8 cellular contexts compared by ENCODE assay signal in genomic region chr2:85538507-85539360, GRCh38. TPM values are rescaled to one million over a fixed set of nuclear protein-coding genes. Genes with fewer than 3 reads are reported as not detected.
A peak's percentile ranks its signal among the peaks of the same experiment; 100 is the strongest.
DNase-seq lines count a peak whose midpoint lies in the region; ATAC-seq, FAIRE-seq and TF ChIP-seq lines count a peak whose summit lies in the region.

TSS of gene MAT2A (plus strand) at chr2:85539168. CDS start at chr2:85539288, 120 bp downstream.

- peak within 1 kb of the TSS; percentile 99 for H2BK12ac ChIP-seq in H1 (ENCODE audit: low read depth, low read length)

- peak; percentile 53 for ATAC-seq in GM21367 (IDR thresholded peaks at IDR 0.05; ENCODE audit: unreplicated experiment)

- no peaks in the 10 kb centered on the region for H3K9me3 ChIP-seq in Caco-2
- no peaks in the 10 kb centered on the region for H3K9me3 ChIP-seq in H1 (ENCODE audit: insufficient read depth in 2 of 2, low read depth in 1 of 2, low read length in 1 of 2)
- H3K9me3 ChIP-seq in mesodermal cell (ENCODE audit: control insufficient read depth, low read length) = no peaks in the 10 kb centered on the region

- H3K27me3 ChIP-seq in Caco-2 (replicated peaks; ENCODE audit: control insufficient read depth, insufficient read depth, low read length) = no peaks in the 10 kb centered on the region
- H3K27me3 ChIP-seq in H1 (replicated peaks in 1 of 4; ENCODE audit: control insufficient read depth in 3 of 4, extremely low read depth in 1 of 4, insufficient read depth in 3 of 4, low read length in 3 of 4) = no peaks in the 10 kb centered on the region

- H3K14ac ChIP-seq in H1 (ENCODE audit: insufficient read length) = no peak within 1 kb of the TSS

- no peak within 1 kb of the TSS for H2AFZ ChIP-seq in H1 (ENCODE audit: low read length)

- H3K4me1 ChIP-seq in Caco-2 = peaks cover 6% of the 10 kb centered on the region
- peaks cover 2 to 7% (median 5%) of the 10 kb centered on the region in 4 experiments; a peak in 4 of 7 replicates for H3K4me1 ChIP-seq in H1 (replicated peaks in 1 of 4; ENCODE audit: control insufficient read depth in 3 of 4, insufficient read depth in 4 of 4, low read length in 3 of 4)
- H3K4me1 ChIP-seq in mesodermal cell (ENCODE audit: control insufficient read depth, insufficient read depth, low read length, poor library complexity, severe bottlenecking) = peaks cover 19% of the 10 kb centered on the region

- peak within 1 kb of the TSS; percentile 97 to 100 (median 100) for H3K9ac ChIP-seq in H1 (replicated peaks in 1 of 4; ENCODE audit: extremely low read depth in 1 of 4, low read depth in 3 of 4, low read length in 3 of 4)

- WGBS in H1 (ENCODE audit: extremely low coverage in 1 of 2, insufficient coverage in 1 of 2, insufficient read length in 1 of 2, insufficient replicate concordance in 2 of 2, low coverage in 1 of 2, low lambda C conversion rate in 2 of 2, missing lambda C conversion rate in 1 of 2), 2 experiments = 1% methylated on average over 92 of the region's 92 CpGs; no CpG with 5 or more reads in 1 of the 2 experiments
- 0% methylated on average over 60 to 85 of the region's 92 CpGs for WGBS in mesodermal cell (ENCODE audit: insufficient coverage in 2 of 2), 2 experiments

- peak within 1 kb of the TSS; percentile 100 for H3K4ac ChIP-seq in H1 (replicated peaks; ENCODE audit: insufficient read length, low read depth, low read length)

- intact Hi-C loops in Caco-2 (cut with micrococcal nuclease; ENCODE audit: unreplicated experiment) = loop anchor here (1.0 to 5.0 kb wide), 5 partner anchors 23 to 211 kb away; partner anchors contain the start of genes ELMOD3, GGCX, RETSAT and TGOLN2

- peak within 1 kb of the TSS; percentile 77 to 85 for H3K4me2 ChIP-seq in H1 (ENCODE audit: insufficient read depth in 1 of 2, low read depth in 2 of 2, low read length in 2 of 2)

- H3K4me3 ChIP-seq in Caco-2 (ENCODE audit: low read depth, low read length) (peak within 1 kb of the TSS; percentile 98), H1 (ENCODE audit: extremely low read depth in 1 of 4, insufficient read depth in 2 of 4, low read depth in 3 of 4, low read length in 4 of 4) (peak within 1 kb of the TSS; percentile 87 to 100 (median 98)), mesodermal cell (ENCODE audit: extremely low read depth, insufficient read depth, low read length, poor library complexity, severe bottlenecking) (peak within 1 kb of the TSS; percentile 86)

- H3K36me3 ChIP-seq in Caco-2 (ENCODE audit: control insufficient read depth, insufficient read depth, low read length) (peaks cover 2% of the 10 kb centered on the region; the same call in 1 of the 2 replicates), H1 (ENCODE audit: control insufficient read depth in 2 of 4, insufficient read depth in 4 of 4, low read length in 3 of 4) (peaks cover 27 to 40% (median 29%) of the 10 kb centered on the region in 4 experiments), mesodermal cell (ENCODE audit: control insufficient read depth, insufficient read depth, low read length) (peaks cover 39% of the 10 kb centered on the region)

- H3K27ac ChIP-seq in H1 (ENCODE audit: low read depth, low read length) = peak within 1 kb of the TSS; percentile 100
- peak within 1 kb of the TSS; percentile 98 for H3K27ac ChIP-seq in mesodermal cell (ENCODE audit: low read depth, low read length, severe bottlenecking)

- H4K5ac ChIP-seq in H1 (ENCODE audit: insufficient read length, low read depth, low read length) = peak within 1 kb of the TSS; percentile 100

- FAIRE-seq in HTR-8/SVneo (lab: Jason Lieb, UNC) (peak; percentile 86), H1 (lab: Jason Lieb, UNC) (no peak)

- peaks cover 24 to 28% of the 10 kb centered on the region in 2 experiments for H4K20me1 ChIP-seq in H1 (replicated peaks in 1 of 2; ENCODE audit: control insufficient read depth in 1 of 2, insufficient read depth in 2 of 2, low read length in 2 of 2)

- H3K4me1 Mint-ChIP-seq in Caco-2 (ENCODE audit: low read depth, unreplicated experiment) = peaks cover 34% of the 10 kb centered on the region

- peak within 1 kb of the TSS; percentile 100 for H4K91ac ChIP-seq in H1 (replicated peaks; ENCODE audit: insufficient read length, low read length)

- no peaks in the 10 kb centered on the region for H3K79me1 ChIP-seq in H1 (ENCODE audit: low read depth, low read length)

- peak within 1 kb of the TSS; percentile 100; the same call in 1 of the 2 replicates for H2BK15ac ChIP-seq in H1 (ENCODE audit: low read length)

- peak within 1 kb of the TSS; percentile 100 for H4K8ac ChIP-seq in H1 (ENCODE audit: extremely low read depth, insufficient read depth, low read length)

- peak within 1 kb of the TSS; percentile 97 for H3K4me3 Mint-ChIP-seq in Caco-2 (ENCODE audit: unreplicated experiment)

- peaks cover 61% of the 10 kb centered on the region for H3K36me3 Mint-ChIP-seq in Caco-2 (ENCODE audit: insufficient read depth, unreplicated experiment)

- peak within 1 kb of the TSS; percentile 100 for H3K18ac ChIP-seq in H1 (ENCODE audit: extremely low read depth, low read length)

- DNase-seq in Caco-2 (peak; percentile 97 to 99), HTR-8/SVneo (ENCODE audit: insufficient read length, low spot score) (peak; percentile 93), NOMO-1 treated with DMSO at 0.1 percent for 48 hours (lab: John Stamatoyannopoulos, UW; ENCODE audit: unreplicated experiment) (peak; percentile 84), H1 (ENCODE audit: low read depth in 1 of 2, low spot score in 2 of 2) (peak; percentile 84 to 99)
- peak; percentile 83 to 94 (median 88) for DNase-seq in activated CD8-positive, alpha-beta memory T cell treated with anti-CD3 and anti-CD28 coated beads for 48 hours (ENCODE audit: low read depth in 2 of 3, low spot score in 2 of 3)
- peak; percentile 74 to 85 for DNase-seq in stimulated activated CD8-positive, alpha-beta memory T cell treated with anti-CD3 and anti-CD28 coated beads, Interleukin-15, amount 100 ng/mL, for 4 hours (ENCODE audit: low read depth in 2 of 2)

- H2BK5ac ChIP-seq in H1 (ENCODE audit: low read depth, low read length) = peak within 1 kb of the TSS; percentile 100

- TF ChIP-seq POLR2A in H1 (IDR thresholded peaks at IDR 0.05; ENCODE audit: control extremely low read depth in 1 of 2, low read depth in 2 of 2, low read length in 2 of 2) = peak; percentile 99

- TF ChIP-seq EP300 in H1 (IDR thresholded peaks at IDR 0.05; ENCODE audit: borderline replicate concordance in 1 of 2, low read depth in 2 of 2, low read length in 2 of 2) = peak in 1 of 2 experiments; percentile 95; a peak in 2 of 3 replicates

- H3K27me3 Mint-ChIP-seq in Caco-2 (ENCODE audit: insufficient read depth, unreplicated experiment) = no peaks in the 10 kb centered on the region

- BruUV-seq in Caco-2 (replicated peaks; lab: Mats Ljungman, UMichigan) = no TSS peak

- H3K79me2 ChIP-seq in H1 (ENCODE audit: control insufficient read depth in 1 of 2, insufficient read depth in 2 of 2, low read length in 2 of 2) = peaks cover 26 to 49% of the 10 kb centered on the region in 2 experiments

- POLR2A ChIA-PET in Caco-2 (lab: Charles Lee) (interaction anchor here (0.6 to 4.7 kb wide), 30 partner anchors 9 to 473 kb away, joined by 3 to 73 read pairs (median 5); partner anchors contain the start of genes C2orf68, ELMOD3, GGCX and RETSAT), H1 (lab: Charles Lee; ENCODE audit: partially characterized antibody) (interaction anchor here (0.7 to 38.6 kb wide), 49 partner anchors 9 to 612 kb away, joined by 3 to 1889 read pairs (median 7); partner anchors contain the start of genes C2orf68, CAPG, ELMOD3 and GGCX)

- TF ChIP-seq CTCF in Caco-2 (IDR thresholded peaks at IDR 0.05; ENCODE audit: insufficient read depth in 1 of 2, low read depth in 1 of 2, low read length in 1 of 2, severe bottlenecking in 1 of 2, unreplicated experiment in 1 of 2) = peak; percentile 81 to 85
- peak; percentile 70 to 87 (median 76) for TF ChIP-seq CTCF in H1 (IDR thresholded peaks at IDR 0.05; ENCODE audit: control extremely low read depth in 1 of 3, insufficient read depth in 1 of 3, low read depth in 1 of 3, low read length in 3 of 3)

- H3K9me3 Mint-ChIP-seq in Caco-2 (ENCODE audit: unreplicated experiment) = no peaks in the 10 kb centered on the region

- H2BK120ac ChIP-seq in H1 (replicated peaks; ENCODE audit: low read depth, low read length) = peak within 1 kb of the TSS; percentile 81

- H2AK5ac ChIP-seq in H1 (ENCODE audit: low read depth, low read length) = peak within 1 kb of the TSS; percentile 97

- no peak within 1 kb of the TSS for H3K23ac ChIP-seq in H1 (ENCODE audit: insufficient read length)

- peak; percentile 47 to 63; a peak in 3 of 4 replicates for TF ChIP-seq RAD21 in H1 (IDR thresholded peaks at IDR 0.05 in 1 of 2, conservative IDR thresholded peaks at IDR 0.05 in 1 of 2; ENCODE audit: low read depth in 2 of 2, low read length in 2 of 2)

- CTCF ChIA-PET in Caco-2 (lab: Charles Lee) = interaction anchor here (0.6 to 2.5 kb wide), 16 partner anchors 13 to 1012 kb away, joined by 3 to 32 read pairs (median 4); partner anchors contain the start of genes GGCX, SH2D6 and TMEM150A
- CTCF ChIA-PET in H1 (lab: Charles Lee; ENCODE audit: partially characterized antibody) = interaction anchor here (0.7 to 7.3 kb wide), 20 partner anchors 10 to 157 kb away, joined by 3 to 84 read pairs (median 4); partner anchors contain the start of gene SH2D6

- H2BK20ac ChIP-seq in H1 (ENCODE audit: low read length) = no peak within 1 kb of the TSS

- no peaks in the 10 kb centered on the region; the same call in 1 of the 2 replicates for H3K23me2 ChIP-seq in H1 (ENCODE audit: low read depth, low read length)

- peak within 1 kb of the TSS; percentile 99 for H3K27ac Mint-ChIP-seq in Caco-2 (ENCODE audit: unreplicated experiment)

- peak within 1 kb of the TSS; percentile 99 for H3K56ac ChIP-seq in H1 (replicated peaks; ENCODE audit: insufficient read length, low read depth, low read length)

TF ChIP-seq in H1, 55 proteins besides CTCF, POLR2A, EP300 and RAD21 (continues in another document):
- TF ChIP-seq SP1 (IDR thresholded peaks at IDR 0.05; ENCODE audit: low read depth, low read length) = peak; percentile 42; the same call in 1 of the 2 replicates

RNA-seq across cellular contexts. Expression of gene MAT2A, which starts in this region (rescaled TPM):
- 217 and 250 TPM in 2 replicates for total RNA-seq in Caco-2 (2022)
- 297 and 307 TPM in 2 replicates for total RNA-seq in H1 (2021; fragmentation: NEBNext Ultra II Directional; extraction: Animal tissue kit (Norgen Biotek cat#: 25700))
- polyA plus RNA-seq in H1 (2011; rRNA removed) = 186 and 255 TPM in 2 replicates
- 348 TPM for polyA plus RNA-seq in H1 (2011; cell fraction: cytosol; rRNA removed)
- 3,575 TPM for polyA plus RNA-seq in H1 (2011; cell fraction: nucleus; rRNA removed)
- 250 to 348 TPM (median 292 TPM) in 4 replicates for polyA plus RNA-seq in H1 (2012, experiment 1 of 2)
- polyA plus RNA-seq in H1 (2012, experiment 2 of 2) = 74.6 TPM
- 311 TPM for polyA plus RNA-seq in H1 (2013, experiment 1 of 2)
- 287 TPM for polyA plus RNA-seq in H1 (2013, experiment 2 of 2)
- 323 and 621 TPM in 2 replicates for polyA minus RNA-seq in H1 (2011; rRNA and poly(A)+ RNA removed)
- 306 TPM for polyA minus RNA-seq in H1 (2011; cell fraction: cytosol; rRNA and poly(A)+ RNA removed)
- polyA minus RNA-seq in H1 (2011; cell fraction: nucleus; rRNA and poly(A)+ RNA removed) = 781 TPM
- 94.6 TPM for polyA plus RNA-seq in mesodermal cell (2013, experiment 1 of 2)
- 94.5 TPM for polyA plus RNA-seq in mesodermal cell (2013, experiment 2 of 2)

Comparison
In these comparisons a context has a peak if more than half of its experiments do, and no peak if none do; other contexts are left out.
1. Peak in every context shown above with its lines: DNase-seq, ATAC-seq, H3K4me3 ChIP-seq and H3K27ac ChIP-seq.